In the genomic region with DNA sequence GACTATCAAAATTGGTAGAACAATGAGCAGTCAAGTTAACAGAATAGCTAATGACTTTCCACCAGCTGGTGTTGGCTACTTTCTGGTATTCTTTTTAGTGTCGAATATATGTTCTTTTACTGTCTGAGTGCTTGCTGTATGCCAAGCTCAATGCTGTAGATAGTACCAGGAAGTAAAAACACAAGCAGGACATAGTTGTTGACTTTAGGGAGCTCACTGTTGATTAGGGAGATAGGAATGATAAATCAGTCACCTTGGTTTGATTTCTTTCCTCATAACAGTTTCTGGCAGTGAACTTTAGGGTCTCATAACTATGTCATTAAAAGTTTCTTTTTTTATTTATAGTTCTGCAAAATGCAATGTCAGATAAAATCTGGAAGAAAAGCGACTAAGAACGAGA, we compare ENCODE assay signal across 26 cellular contexts.
"Had no signal": no experiment of that assay in that cellular context is flagged by ENCODE, and none has a peak within 500 bp of the region (broad histone marks: within the 10 kb centered on the region; RNA-seq: fewer than 3 reads in every experiment).

No MANE protein-coding gene starts in this region.

- FAIRE-seq: colon, TTC549 had no signal

- DNase-seq: activated T-cell treated with anti-CD3 and anti-CD28 coated beads, Interleukin-2, amount 50 U/mL, for 24 hours; adrenal gland; effector memory CD4-positive, alpha-beta T cell; gastrocnemius medialis; hippocampal formation; kidney glomerular epithelial cell; left ventricle myocardium superior; midbrain; ovary; stimulated activated CD4-positive, alpha-beta T cell treated with anti-CD3 and anti-CD28 coated beads, Interleukin-15, amount 100 ng/mL, for 24 hours; stimulated activated CD8-positive, alpha-beta memory T cell treated with anti-CD3 and anti-CD28 coated beads, Interleukin-4, amount 100 ng/mL, for 48 hours; stimulated activated naive B cell treated with anti-CD40 and anti-IgM and Interleukin-4, amounts not matched to agents 10 μg/mL and 1 μg/mL and 100 μg/mL, for 72 hours; testis; trophoblast cell had no signal

- H3K9me3 ChIP-seq: adrenal gland, ascending aorta, esophagus muscularis mucosa, gastrocnemius medialis, ovary, testis, vagina had no signal

- H3K4me1 ChIP-seq: ascending aorta, esophagus muscularis mucosa, vagina had no signal

- H3K27me3 Mint-ChIP-seq: activated naive CD8-positive, alpha-beta T cell; activated T-cell treated with anti-CD3 and anti-CD28 coated beads, Interleukin-2, amount 50 U/mL, for 24 hours; activated T-helper 17 cell treated with anti-CD3 and anti-CD28 coated beads, Interleukin-2, amount 50 U/mL, for 72 hours; central memory CD8-positive, alpha-beta T cell; natural killer cell treated with Interleukin-12 subunit alpha and Interleukin-12 subunit beta and Interleukin-15 and Interleukin-18, amount 100 ng/mL, for 72 hours; stimulated activated naive B cell treated with anti-CD40 and anti-IgM and Interleukin-4, amounts not matched to agents 10 μg/mL and 1 μg/mL and 100 μg/mL, for 72 hours had no signal

- H3K27me3 ChIP-seq: adrenal gland, ascending aorta, esophagus muscularis mucosa, gastrocnemius medialis, ovary, testis, vagina had no signal

- H3K27ac ChIP-seq: ascending aorta, esophagus muscularis mucosa, gastrocnemius medialis, ovary, testis, vagina had no signal

- H3K4me2 ChIP-seq: smooth muscle cell had no signal

- H3K4me3 Mint-ChIP-seq: activated naive CD8-positive, alpha-beta T cell; activated T-cell treated with anti-CD3 and anti-CD28 coated beads, Interleukin-2, amount 50 U/mL, for 24 hours; activated T-helper 17 cell treated with anti-CD3 and anti-CD28 coated beads, Interleukin-2, amount 50 U/mL, for 72 hours; central memory CD8-positive, alpha-beta T cell; natural killer cell treated with Interleukin-12 subunit alpha and Interleukin-12 subunit beta and Interleukin-15 and Interleukin-18, amount 100 ng/mL, for 72 hours; stimulated activated naive B cell treated with anti-CD40 and anti-IgM and Interleukin-4, amounts not matched to agents 10 μg/mL and 1 μg/mL and 100 μg/mL, for 72 hours; WTC11 had no signal

- H3K36me3 ChIP-seq: ovary had no signal

- H3K4me3 ChIP-seq: adrenal gland, ascending aorta, esophagus muscularis mucosa, gastrocnemius medialis, ovary, smooth muscle cell, testis, vagina had no signal

- ATAC-seq: activated T-helper 17 cell treated with anti-CD3 and anti-CD28 coated beads, Interleukin-2, amount 50 U/mL, for 72 hours; gastrocnemius medialis; left ventricle myocardium superior; natural killer cell treated with Interleukin-12 subunit alpha and Interleukin-12 subunit beta and Interleukin-15 and Interleukin-18, amount 100 ng/mL, for 72 hours; sciatic nerve; stimulated activated naive B cell treated with anti-CD40 and anti-IgM and Interleukin-4, amounts not matched to agents 10 μg/mL and 1 μg/mL and 100 μg/mL, for 72 hours; WTC11 had no signal

- H3K4me1 Mint-ChIP-seq: WTC11 had no signal

- H3K27ac Mint-ChIP-seq: activated naive CD8-positive, alpha-beta T cell; activated T-cell treated with anti-CD3 and anti-CD28 coated beads, Interleukin-2, amount 50 U/mL, for 24 hours; natural killer cell treated with Interleukin-12 subunit alpha and Interleukin-12 subunit beta and Interleukin-15 and Interleukin-18, amount 100 ng/mL, for 72 hours; stimulated activated naive B cell treated with anti-CD40 and anti-IgM and Interleukin-4, amounts not matched to agents 10 μg/mL and 1 μg/mL and 100 μg/mL, for 72 hours; WTC11 had no signal

- H3K9me3 Mint-ChIP-seq: activated T-cell treated with anti-CD3 and anti-CD28 coated beads, Interleukin-2, amount 50 U/mL, for 24 hours; activated T-helper 17 cell treated with anti-CD3 and anti-CD28 coated beads, Interleukin-2, amount 50 U/mL, for 72 hours; central memory CD8-positive, alpha-beta T cell; natural killer cell treated with Interleukin-12 subunit alpha and Interleukin-12 subunit beta and Interleukin-15 and Interleukin-18, amount 100 ng/mL, for 72 hours; stimulated activated naive B cell treated with anti-CD40 and anti-IgM and Interleukin-4, amounts not matched to agents 10 μg/mL and 1 μg/mL and 100 μg/mL, for 72 hours had no signal
